In the genomic region with DNA sequence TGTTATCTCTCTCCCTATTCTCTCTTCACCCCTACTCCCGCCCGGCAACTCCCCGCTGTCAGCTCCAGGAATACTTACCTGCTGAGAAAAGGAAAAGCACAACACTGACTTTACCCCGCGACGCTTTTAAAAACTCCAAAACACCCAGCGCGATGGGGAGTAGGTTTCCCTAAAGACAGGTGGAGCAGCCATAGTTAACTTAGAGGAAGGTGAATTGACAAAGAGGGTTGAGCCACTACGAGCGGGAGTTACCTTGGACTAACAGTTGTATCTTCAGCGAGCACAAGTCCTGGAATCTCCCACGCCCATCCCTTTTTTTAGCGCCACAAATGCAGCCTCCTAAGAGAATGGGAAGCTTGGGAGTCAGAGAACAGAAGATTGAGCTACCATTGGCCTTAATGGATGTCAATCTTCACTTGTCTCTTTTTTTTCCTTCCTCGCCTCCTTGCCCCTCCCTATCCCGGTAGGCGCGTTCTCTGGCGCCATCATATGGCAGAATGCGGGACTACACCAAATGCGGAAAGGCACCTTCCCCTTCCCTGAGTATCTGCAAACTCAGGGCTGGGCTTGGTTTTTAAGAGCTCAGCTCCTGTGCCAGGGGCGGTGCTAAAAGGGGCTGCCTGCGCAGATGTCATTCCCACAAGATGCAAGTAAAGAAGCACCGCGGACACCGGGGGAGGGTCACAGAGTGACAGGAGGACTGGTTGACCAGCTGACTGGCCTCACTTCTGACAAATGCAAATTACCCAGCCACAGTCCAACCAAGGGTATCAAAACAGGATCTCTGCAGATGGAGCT, we compare ENCODE assay signal across 8 cellular contexts. TPM values are rescaled to one million over a fixed set of nuclear protein-coding genes. Genes with fewer than 3 reads are reported as not detected.
DNase-seq lines count a peak whose midpoint lies in the region; ATAC-seq and TF ChIP-seq lines count a peak whose summit lies in the region.
"Not testable (repeated sequence)": the region's sequence is repeated elsewhere in the genome, so short reads cannot be mapped to it uniquely, and the experiment has no call there.

No MANE protein-coding gene starts in this region.

- not testable (repeated sequence) for TF ChIP-seq POLR2A in Peyer's patch (IDR thresholded peaks at IDR 0.05)

- not testable (repeated sequence) for H3K9me3 ChIP-seq in DND-41 (ENCODE audit: insufficient read depth, low read length, severe bottlenecking); Peyer's patch

- TF ChIP-seq CTCF in DND-41 (IDR thresholded peaks at IDR 0.05; ENCODE audit: borderline replicate concordance, extremely low read depth, low read length, poor library complexity, severe bottlenecking) (peak; percentile 79), Peyer's patch (IDR thresholded peaks at IDR 0.05) (peak; percentile 85 to 93 (median 89)), fibroblast of pulmonary artery (IDR thresholded peaks at IDR 0.05; ENCODE audit: low read length, missing control alignments) (peak; percentile 67)

- not testable (repeated sequence) for H3K27ac ChIP-seq in DND-41 (ENCODE audit: low read length)
- peak overlapping the region in 1 of 4 donors; percentile 75 for H3K27ac ChIP-seq in Peyer's patch

- not testable (repeated sequence) for H3K4me1 ChIP-seq in DND-41 (ENCODE audit: insufficient read depth, low read length)
- peaks cover 0 to 10% (median 0%) of the 10 kb centered on the region in 4 donors for H3K4me1 ChIP-seq in Peyer's patch

- H3K4me3 ChIP-seq in DND-41 (ENCODE audit: low read depth in 1 of 2, low read length in 2 of 2): not testable (repeated sequence)
- H3K4me3 ChIP-seq in Peyer's patch (peak overlapping the region; percentile 33 to 48 (median 38)), fibroblast of pulmonary artery (replicated peaks; ENCODE audit: low read depth, low read length) (peak overlapping the region; percentile 24)

- in situ Hi-C loops in KBM-7 (cut with MboI; ENCODE audit: low pct_unique_long_range_greater_than_20kb, low sequenced_read_pairs): not testable (repeated sequence)

- H2AFZ ChIP-seq in DND-41 (ENCODE audit: low read depth, low read length): not testable (repeated sequence)

- H3K9ac ChIP-seq in DND-41 (ENCODE audit: low read depth, low read length): not testable (repeated sequence)

- not testable (repeated sequence) for H3K36me3 Mint-ChIP-seq in naive thymus-derived CD8-positive, alpha-beta T cell

- H3K9me3 Mint-ChIP-seq in naive thymus-derived CD8-positive, alpha-beta T cell: not testable (repeated sequence)

- DNase-seq in DND-41 (peak; percentile 69), KBM-7 (peak; percentile 97), Peyer's patch (peak; percentile 91 to 95 (median 92)), activated T-helper 1 cell treated with Interleukin-2 at 50 U/mL for 16 hours (ENCODE audit: low read depth) (peak; percentile 60), fibroblast of pulmonary artery (ENCODE audit: low read depth) (peak; percentile 88)
- DNase-seq in naive thymus-derived CD8-positive, alpha-beta T cell: peak; percentile 64 to 88 (median 80)
- DNase-seq in stimulated activated CD8-positive, alpha-beta memory T cell treated with anti-CD3 and anti-CD28 coated beads, Interleukin-7, amount 100 ng/mL, for 48 hours (ENCODE audit: extremely low read depth in 1 of 2, low read depth in 1 of 2): peak; percentile 61 to 62

- peak overlapping the region in 4 of 10 donors; percentile 1 to 23 (median 9) for H3K27ac Mint-ChIP-seq in naive thymus-derived CD8-positive, alpha-beta T cell

- POLR2A ChIA-PET in naive thymus-derived CD8-positive, alpha-beta T cell (lab: Charles Lee): not testable (repeated sequence)

- H3K4me2 ChIP-seq in DND-41 (ENCODE audit: insufficient read depth, low read length): not testable (repeated sequence)

- not testable (repeated sequence) for H3K79me2 ChIP-seq in DND-41 (ENCODE audit: insufficient read depth, low read length)

- not testable (repeated sequence) for H3K27me3 ChIP-seq in DND-41 (ENCODE audit: insufficient read depth, low read length, poor library complexity); Peyer's patch

- peak overlapping the region; percentile 71 to 87 (median 82) for H3K4me3 Mint-ChIP-seq in naive thymus-derived CD8-positive, alpha-beta T cell

- not testable (repeated sequence) for H3K36me3 ChIP-seq in DND-41 (ENCODE audit: insufficient read depth, low read length); Peyer's patch

- H3K27me3 Mint-ChIP-seq in naive thymus-derived CD8-positive, alpha-beta T cell: peaks cover 24 to 58% (median 37%) of the 10 kb centered on the region in 5 donors

- not testable (repeated sequence) for H4K20me1 ChIP-seq in DND-41 (ENCODE audit: insufficient read depth, low read length)

- peak; percentile 85 for ATAC-seq in DND-41 (ENCODE audit: insufficient read depth, low read depth)
- peak; percentile 89 for ATAC-seq in GM21825 (IDR thresholded peaks at IDR 0.05; ENCODE audit: unreplicated experiment)
- ATAC-seq in naive thymus-derived CD8-positive, alpha-beta T cell: peak; percentile 90

- H3K4me1 Mint-ChIP-seq in naive thymus-derived CD8-positive, alpha-beta T cell: peaks cover 5 to 24% (median 12%) of the 10 kb centered on the region in 4 donors

RNA-seq across cellular contexts. Expression of a gene that starts 27.8 kb away (rescaled TPM):
- not detected for total RNA-seq in Peyer's patch
- not detected for total RNA-seq in naive thymus-derived CD8-positive, alpha-beta T cell
- polyA plus RNA-seq in naive thymus-derived CD8-positive, alpha-beta T cell: not detected

RNA-seq across cellular contexts. Expression of a gene that starts 48.7 kb away (rescaled TPM):
- total RNA-seq in Peyer's patch: 1 to 10 TPM; 1.8 to 6.0 (median 4.7) TPM
- 1 to 10 TPM; 2.9 to 4.6 TPM for total RNA-seq in naive thymus-derived CD8-positive, alpha-beta T cell
- not detected for polyA plus RNA-seq in naive thymus-derived CD8-positive, alpha-beta T cell
